Comparison of ENCODE assay signal across 38 cellular contexts in genomic region chr22:27175974-27176373, GRCh38.
"Had no signal": no experiment of that assay in that cellular context is flagged by ENCODE, and none has a peak within 500 bp of the region (broad histone marks: within the 10 kb centered on the region; RNA-seq: fewer than 3 reads in every experiment).

No MANE protein-coding gene starts in this region.

- H3K27ac ChIP-seq: adrenal gland, body of pancreas, cardiac muscle cell, WERI-Rb-1 had no signal

- ATAC-seq: activated CD8-positive, alpha-beta T cell treated with anti-CD3 and anti-CD28 coated beads for 36 hours; activated naive CD4-positive, alpha-beta T cell treated with anti-CD3 and anti-CD28 coated beads, Interleukin-2, amount 50 U/mL, for 72 hours; activated T-cell treated with anti-CD3 and anti-CD28 coated beads, Interleukin-2, amount 50 U/mL, for 4 hours; activated T-cell treated with anti-CD3 and anti-CD28 coated beads, Interleukin-2, amount 50 U/mL, for 72 hours; activated T-helper 17 cell treated with anti-CD3 and anti-CD28 coated beads, Interleukin-2, amount 50 U/mL, for 72 hours had no signal

- H3K4me3 Mint-ChIP-seq: activated B cell treated with CpG ODN at 0.5 μM for 24 hours; activated CD4-positive, alpha-beta memory T cell treated with anti-CD3 and anti-CD28 coated beads for 36 hours; activated CD4-positive, alpha-beta T cell treated with anti-CD3 and anti-CD28 coated beads, Interleukin-2, amount 10 ng/mL, durations not matched to agents 24 days and 14 days; activated CD8-positive, alpha-beta T cell treated with anti-CD3 and anti-CD28 coated beads for 36 hours; activated naive CD4-positive, alpha-beta T cell treated with anti-CD3 and anti-CD28 coated beads for 36 hours; activated naive CD8-positive, alpha-beta T cell treated with anti-CD3 and anti-CD28 coated beads for 36 hours; activated T-cell treated with anti-CD3 and anti-CD28 coated beads, Interleukin-2, amount 50 U/mL, for 4 hours; activated T-cell treated with anti-CD3 and anti-CD28 coated beads, Interleukin-2, amount 50 U/mL, for 72 hours; activated T-helper 1 cell treated with anti-CD3 and anti-CD28 coated beads, Interleukin-12 subunit alpha, Interleukin-12 subunit beta, Interleukin-2, Interleukin-4 antibody, amounts not matched to agents 30 ng/mL and 10 ng/mL and 1 ng/mL, durations not matched to agents 14 hours and 24 hours and 36 hours; activated T-helper 17 cell treated with anti-CD3 and anti-CD28 coated beads, Interleukin-2, amount 50 U/mL, for 72 hours; central memory CD8-positive, alpha-beta T cell; T-helper 1 cell treated with Interleukin-12 subunit alpha and Interleukin-12 subunit beta and Interleukin-4 antibody, amounts not matched to agents 30 μg/mL and 1 μg/mL, for 36 hours; T-helper 2 cell treated with Interferon-gamma antibody and Interleukin-4, amounts not matched to agents 5 μg/mL and 100 μg/mL, for 36 hours had no signal

- H3K9me3 Mint-ChIP-seq: activated B cell treated with CpG ODN at 0.5 μM for 24 hours; activated CD4-positive, alpha-beta memory T cell treated with anti-CD3 and anti-CD28 coated beads for 36 hours; activated CD4-positive, alpha-beta T cell treated with anti-CD3 and anti-CD28 coated beads, Interleukin-2, amount 10 ng/mL, durations not matched to agents 24 days and 14 days; activated CD8-positive, alpha-beta T cell treated with anti-CD3 and anti-CD28 coated beads for 36 hours; activated naive CD4-positive, alpha-beta T cell treated with anti-CD3 and anti-CD28 coated beads for 36 hours; activated naive CD4-positive, alpha-beta T cell treated with anti-CD3 and anti-CD28 coated beads, Interleukin-2, amount 50 U/mL, for 72 hours; activated naive CD8-positive, alpha-beta T cell treated with anti-CD3 and anti-CD28 coated beads for 36 hours; activated T-cell treated with anti-CD3 and anti-CD28 coated beads, Interleukin-2, amount 50 U/mL, for 4 hours; activated T-cell treated with anti-CD3 and anti-CD28 coated beads, Interleukin-2, amount 50 U/mL, for 72 hours; activated T-helper 1 cell treated with anti-CD3 and anti-CD28 coated beads, Interleukin-12 subunit alpha, Interleukin-12 subunit beta, Interleukin-2, Interleukin-4 antibody, amounts not matched to agents 30 ng/mL and 10 ng/mL and 1 ng/mL, durations not matched to agents 14 hours and 24 hours and 36 hours; activated T-helper 17 cell treated with anti-CD3 and anti-CD28 coated beads, Interleukin-2, amount 50 U/mL, for 72 hours; central memory CD8-positive, alpha-beta T cell; T-helper 1 cell treated with Interleukin-12 subunit alpha and Interleukin-12 subunit beta and Interleukin-4 antibody, amounts not matched to agents 30 μg/mL and 1 μg/mL, for 36 hours; T-helper 2 cell treated with Interferon-gamma antibody and Interleukin-4, amounts not matched to agents 5 μg/mL and 100 μg/mL, for 36 hours had no signal

- H3K36me3 Mint-ChIP-seq: activated CD4-positive, alpha-beta memory T cell treated with anti-CD3 and anti-CD28 coated beads for 36 hours; activated naive CD4-positive, alpha-beta T cell treated with anti-CD3 and anti-CD28 coated beads, Interleukin-2, amount 50 U/mL, for 72 hours; activated naive CD8-positive, alpha-beta T cell treated with anti-CD3 and anti-CD28 coated beads for 36 hours had no signal

- H3K27me3 ChIP-seq: body of pancreas had no signal

- H3K4me1 Mint-ChIP-seq: activated B cell treated with CpG ODN at 0.5 μM for 24 hours; activated CD4-positive, alpha-beta T cell treated with anti-CD3 and anti-CD28 coated beads, Interleukin-2, amount 10 ng/mL, durations not matched to agents 24 days and 14 days; activated naive CD8-positive, alpha-beta T cell treated with anti-CD3 and anti-CD28 coated beads for 36 hours; activated T-helper 17 cell treated with anti-CD3 and anti-CD28 coated beads, Interleukin-2, amount 50 U/mL, for 72 hours; central memory CD8-positive, alpha-beta T cell had no signal

- H3K36me3 ChIP-seq: adrenal gland, cardiac muscle cell, WERI-Rb-1 had no signal

- H3K4me1 ChIP-seq: adrenal gland, body of pancreas had no signal

- DNase-seq: activated B cell treated with CpG ODN at 0.5 μM for 24 hours; activated CD4-positive, alpha-beta memory T cell treated with anti-CD3 and anti-CD28 coated beads for 36 hours; activated CD4-positive, alpha-beta T cell treated with anti-CD3 and anti-CD28 coated beads for 4 hours; activated CD4-positive, alpha-beta T cell treated with anti-CD3 and anti-CD28 coated beads, Interleukin-2, amount 10 ng/mL, durations not matched to agents 24 days and 14 days; activated CD4-positive, alpha-beta T cell treated with anti-CD3 and anti-CD28 coated beads, Interleukin-2, amount 50 U/mL, for 1 hour; activated CD4-positive, alpha-beta T cell treated with anti-CD3 and anti-CD28 coated beads, Interleukin-2, amount 50 U/mL, for 4 hours; activated CD4-positive, CD25-positive, alpha-beta regulatory T cell treated with anti-CD3 and anti-CD28 coated beads, Interleukin-2, amount 50 U/mL, for 72 hours; activated CD8-positive, alpha-beta memory T cell treated with anti-CD3 and anti-CD28 coated beads, Interleukin-2, amount 50 U/mL, for 4 hours; activated CD8-positive, alpha-beta T cell treated with anti-CD3 and anti-CD28 coated beads for 36 hours; activated effector memory CD4-positive, alpha-beta T cell treated with anti-CD3 and anti-CD28 coated beads, Interleukin-2, amount 50 U/mL, for 16 hours; activated gamma-delta T cell treated with Interleukin-2 at 50 U/mL for 16 hours; activated naive CD4-positive, alpha-beta T cell; activated naive CD4-positive, alpha-beta T cell treated with anti-CD3 and anti-CD28 coated beads for 36 hours; activated naive CD4-positive, alpha-beta T cell treated with anti-CD3 and anti-CD28 coated beads, Interleukin-2, amount 50 U/mL, for 16 hours; activated naive CD8-positive, alpha-beta T cell treated with anti-CD3 and anti-CD28 coated beads for 36 hours; activated T-cell treated with anti-CD3 and anti-CD28 coated beads for 4 hours; activated T-cell treated with anti-CD3 and anti-CD28 coated beads, Interleukin-2, amount 50 U/mL, for 1 hour; activated T-cell treated with anti-CD3 and anti-CD28 coated beads, Interleukin-2, amount 50 U/mL, for 4 hours; activated T-cell treated with anti-CD3 and anti-CD28 coated beads, Interleukin-2, amount 50 U/mL, for 72 hours; adrenal gland; amniotic stem cell; aorta; caudate nucleus; cerebellar nuclear complex; T-helper 1 cell; T-helper 2 cell; T-helper 9 cell; WERI-Rb-1 had no signal

- FAIRE-seq: astrocyte, bronchial epithelial cell had no signal

- H3K27ac Mint-ChIP-seq: activated B cell treated with CpG ODN at 0.5 μM for 24 hours; activated CD4-positive, alpha-beta memory T cell treated with anti-CD3 and anti-CD28 coated beads for 36 hours; activated CD4-positive, alpha-beta T cell treated with anti-CD3 and anti-CD28 coated beads, Interleukin-2, amount 10 ng/mL, durations not matched to agents 24 days and 14 days; activated CD8-positive, alpha-beta T cell treated with anti-CD3 and anti-CD28 coated beads for 36 hours; activated naive CD4-positive, alpha-beta T cell treated with anti-CD3 and anti-CD28 coated beads for 36 hours; activated naive CD8-positive, alpha-beta T cell treated with anti-CD3 and anti-CD28 coated beads for 36 hours; activated T-helper 1 cell treated with anti-CD3 and anti-CD28 coated beads, Interleukin-12 subunit alpha, Interleukin-12 subunit beta, Interleukin-2, Interleukin-4 antibody, amounts not matched to agents 30 ng/mL and 10 ng/mL and 1 ng/mL, durations not matched to agents 14 hours and 24 hours and 36 hours; activated T-helper 17 cell treated with anti-CD3 and anti-CD28 coated beads, Interleukin-2, amount 50 U/mL, for 72 hours; T-helper 1 cell treated with Interleukin-12 subunit alpha and Interleukin-12 subunit beta and Interleukin-4 antibody, amounts not matched to agents 30 μg/mL and 1 μg/mL, for 36 hours; T-helper 2 cell treated with Interferon-gamma antibody and Interleukin-4, amounts not matched to agents 5 μg/mL and 100 μg/mL, for 36 hours had no signal

- H3K4me3 ChIP-seq: adrenal gland, body of pancreas, cardiac muscle cell had no signal

- H3K9me3 ChIP-seq: adrenal gland, body of pancreas had no signal
